ENCODE assay signal across 21 cellular contexts in the genomic region with DNA sequence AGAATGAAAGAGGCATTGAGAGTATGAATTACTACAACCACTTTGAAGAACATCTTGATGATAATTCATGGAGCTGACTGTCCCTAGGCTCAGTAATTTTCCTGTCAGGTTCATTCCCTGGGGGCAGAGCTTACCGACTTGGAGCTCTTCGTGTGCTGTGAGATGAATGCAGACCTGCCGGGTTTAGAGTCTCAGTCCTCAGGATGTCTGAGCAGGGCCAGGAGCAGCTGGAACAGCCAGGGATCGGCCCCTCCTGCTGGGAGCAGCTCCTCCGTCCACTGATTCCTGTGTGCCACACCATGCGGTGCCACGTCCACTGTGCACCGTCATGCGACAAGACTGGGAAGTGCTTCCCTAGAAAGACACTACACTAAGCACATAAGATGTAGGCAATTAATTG.
"Had no signal": no experiment of that assay in that cellular context is flagged by ENCODE, and none has a peak within 500 bp of the region (broad histone marks: within the 10 kb centered on the region; RNA-seq: fewer than 3 reads in every experiment).

No MANE protein-coding gene starts in this region.

- H3K4me3 ChIP-seq: lower lobe of right lung, prostate gland, right atrium auricular region, smooth muscle cell, stomach, thyroid gland had no signal

- H3K27me3 ChIP-seq: right atrium auricular region, thyroid gland had no signal

- H3K27ac ChIP-seq: lower lobe of right lung, prostate gland, right atrium auricular region, stomach, thyroid gland had no signal

- H3K9me3 ChIP-seq: lower lobe of right lung, prostate gland, right atrium auricular region, stomach, thyroid gland had no signal

- H3K4me1 ChIP-seq: lower lobe of right lung, prostate gland, right atrium auricular region, thyroid gland had no signal

- DNase-seq: cortex of kidney; effector memory CD8-positive, alpha-beta T cell; hypothalamus; immature natural killer cell; left ventricle myocardium superior; lower lobe of right lung; natural killer cell; stimulated activated CD4-positive, alpha-beta T cell treated with anti-CD3 and anti-CD28 coated beads, Interleukin-12 subunit alpha, Interleukin-12 subunit beta, amount 100 ng/mL, for 4 hours; stimulated activated CD4-positive, alpha-beta T cell treated with anti-CD3 and anti-CD28 coated beads, Interleukin-1b, Interleukin-23, amount 100 ng/mL, for 48 hours; stimulated activated CD4-positive, alpha-beta T cell treated with anti-CD3 and anti-CD28 coated beads, Interleukin-4, amount 100 ng/mL, for 24 hours; stimulated activated naive CD4-positive, alpha-beta T cell treated with Interleukin-2 at 50 U/mL for 16 hours; stomach; thyroid gland had no signal

- H3K4me2 ChIP-seq: smooth muscle cell had no signal

- FAIRE-seq: endometrium, frontal cortex, keratinocyte had no signal

- H3K36me3 ChIP-seq: lower lobe of right lung, prostate gland, right atrium auricular region, stomach, thyroid gland had no signal

- ATAC-seq: effector memory CD8-positive, alpha-beta T cell; left ventricle myocardium superior; lower lobe of right lung; natural killer cell; sciatic nerve; stimulated activated effector memory CD8-positive, alpha-beta T cell treated with anti-CD3 and anti-CD28 coated beads, Interleukin-12 subunit alpha, Interleukin-12 subunit beta, amount 100 ng/mL, for 72 hours had no signal
